ENCODE assay signal across 14 cellular contexts in genomic region chr6:82984720-82985119, GRCh38.
DNase-seq lines count a peak whose midpoint lies in the region; ATAC-seq and TF ChIP-seq lines count a peak whose summit lies in the region.
"Had no signal": no experiment of that assay in that cellular context is flagged by ENCODE, and none has a peak within 500 bp of the region (broad histone marks: within the 10 kb centered on the region; RNA-seq: fewer than 3 reads in every experiment).

No MANE protein-coding gene starts in this region.

- peak; percentile 48 for DNase-seq in OCI-M2 (lab: John Stamatoyannopoulos, UW; ENCODE audit: unreplicated experiment)
- peak; percentile 17 to 66 for DNase-seq in erythroblast (lab: John Stamatoyannopoulos, UW)
- DNase-seq in posterior cingulate gyrus = no peak
- DNase-seq in NCI-H446 treated with DMSO at 0.1 percent for 48 hours (lab: John Stamatoyannopoulos, UW) = no peak
- DNase-seq: C1 segment of cervical spinal cord; Calu3; CD4-positive, alpha-beta memory T cell; COR-L47; DMS53; DMS79 treated with DMSO at 0.1 percent for 48 hours; GOT3; HCEC 1CT had no signal

- TF ChIP-seq POLR2A in erythroblast (IDR thresholded peaks at IDR 0.05; ENCODE audit: low read length) = no peak

- no peaks in the 10 kb centered on the region for H3K9me3 ChIP-seq in HEK293 (ENCODE audit: control insufficient read depth, insufficient read depth, low read depth, low read length)

- H3K36me3 ChIP-seq in HEK293 (ENCODE audit: control insufficient read depth in 2 of 2, insufficient read depth in 1 of 2, low read length in 2 of 2) = no peaks in the 10 kb centered on the region

- H3K4me3 ChIP-seq in HEK293 (ENCODE audit: low read depth, low read length) = no peak overlapping the region

- ATAC-seq in SK-N-SH treated with all-trans-retinoic acid at 6 μM for 48 hours = no peak

- TF ChIP-seq CTCF in HEK293 (tag by site-specific recombination; IDR thresholded peaks at IDR 0.05) = no peak

- CTCF ChIA-PET in HEK293 (lab: Yijun Ruan, JAX) = interaction anchor here (0.6 kb wide), 1 partner anchor 74 kb away, joined by 3 read pairs; no protein-coding TSS in a partner anchor

- H3K4me1 ChIP-seq in HEK293 (ENCODE audit: control insufficient read depth, insufficient read depth, low read length) = peaks cover 8% of the 10 kb centered on the region

- H3K27ac ChIP-seq in HEK293 (ENCODE audit: extremely low read depth, low read depth, low read length) = no peak overlapping the region

- intact Hi-C loops in posterior cingulate gyrus (cut with DNase I) = no loop called here

- POLR2A ChIA-PET in HEK293 (lab: Yijun Ruan, JAX) = no interaction called here

TF ChIP-seq in HEK293, 187 proteins besides CTCF, POLR2A, EP300 and RAD21:
- TF ChIP-seq ZNF423 (tag by site-specific recombination; IDR thresholded peaks at IDR 0.05) (no peak), ZNF2 (tag by site-specific recombination; IDR thresholded peaks at IDR 0.05) (0 out of 2 replicates have a peak, but pooled peaks have one; percentile 21)

TF ChIP-seq in SK-N-SH treated with all-trans-retinoic acid at 6 μM for 48 hours, 23 proteins besides CTCF, POLR2A, EP300 and RAD21:
- no peak for TF ChIP-seq ZNF70 (CRISPR knock-in tag; IDR thresholded peaks at IDR 0.05)
- no peak for TF ChIP-seq POU6F1 (CRISPR knock-in tag; IDR thresholded peaks at IDR 0.05; ENCODE audit: borderline replicate concordance, low read depth)
- no peak for TF ChIP-seq ZNF8 (CRISPR knock-in tag; IDR thresholded peaks at IDR 0.05)

Comparison
In these comparisons a context has a peak if more than half of its experiments do, and no peak if none do; other contexts are left out.
1. DNase-seq: peak in OCI-M2 (single experiment) and erythroblast (2 of 2); none in posterior cingulate gyrus (0 of 10) and NCI-H446 treated with DMSO at 0.1 percent for 48 hours (single experiment).